Comparison of ENCODE assay signal across 21 cellular contexts in the genomic region with DNA sequence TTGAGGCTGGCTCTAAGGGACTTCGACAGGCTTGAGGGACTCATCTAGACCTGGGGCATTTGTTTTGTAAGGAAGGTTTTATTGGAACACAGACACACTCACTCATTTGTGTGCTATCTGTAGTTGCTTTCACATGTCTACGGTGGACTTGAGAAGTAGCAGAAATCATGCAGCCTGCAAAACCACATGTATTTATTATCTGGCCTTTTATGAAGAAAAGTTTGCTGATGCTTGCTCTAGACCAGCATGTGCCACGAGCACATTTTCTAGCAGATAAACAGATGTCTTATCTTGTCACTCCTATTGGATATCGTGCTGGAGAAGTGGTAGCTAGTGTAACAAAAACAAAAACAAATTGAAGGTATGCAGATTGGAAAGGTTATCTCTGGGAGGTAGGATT. TPM values are rescaled to one million over a fixed set of nuclear protein-coding genes. Genes with fewer than 3 reads are reported as not detected.
DNase-seq lines count a peak whose midpoint lies in the region; ATAC-seq and TF ChIP-seq lines count a peak whose summit lies in the region.
"Had no signal": no experiment of that assay in that cellular context is flagged by ENCODE, and none has a peak within 500 bp of the region (broad histone marks: within the 10 kb centered on the region; RNA-seq: fewer than 3 reads in every experiment).

No MANE protein-coding gene starts in this region.

- H3K4me1 Mint-ChIP-seq in activated naive CD4-positive, alpha-beta T cell treated with anti-CD3 and anti-CD28 coated beads, Interleukin-2, amount 10 ng/mL, durations not matched to agents 7 days and 5 days = peaks cover 72% of the 10 kb centered on the region
- peaks cover 58% of the 10 kb centered on the region for H3K4me1 Mint-ChIP-seq in activated CD8-positive, alpha-beta T cell treated with anti-CD3 and anti-CD28 coated beads for 36 hours (ENCODE audit: low read depth)
- H3K4me1 Mint-ChIP-seq in endodermal cell (no peaks in the 10 kb centered on the region), type B pancreatic cell (ENCODE audit: unreplicated experiment) (peaks cover 5% of the 10 kb centered on the region)
- H3K4me1 Mint-ChIP-seq: neural progenitor cell; stimulated activated memory B cell treated with anti-CD40 and anti-IgM and Interleukin-4, amounts not matched to agents 10 μg/mL and 1 μg/mL and 100 μg/mL, for 72 hours had no signal

- no peak for TF ChIP-seq CTCF in activated CD8-positive, alpha-beta T cell treated with anti-CD3 and anti-CD28 coated beads for 36 hours (IDR thresholded peaks at IDR 0.05)
- TF ChIP-seq CTCF in endodermal cell (conservative IDR thresholded peaks at IDR 0.05) (no peak), upper lobe of right lung (IDR thresholded peaks at IDR 0.05) (no peak), type B pancreatic cell (conservative IDR thresholded peaks at IDR 0.05) (no peak)

- H3K9me3 Mint-ChIP-seq in activated naive CD4-positive, alpha-beta T cell treated with anti-CD3 and anti-CD28 coated beads, Interleukin-2, amount 10 ng/mL, durations not matched to agents 7 days and 5 days = no peaks in the 10 kb centered on the region
- no peaks in the 10 kb centered on the region for H3K9me3 Mint-ChIP-seq in activated CD8-positive, alpha-beta T cell treated with anti-CD3 and anti-CD28 coated beads for 36 hours
- peaks cover 11% of the 10 kb centered on the region for H3K9me3 Mint-ChIP-seq in endodermal cell
- no peaks in the 10 kb centered on the region for H3K9me3 Mint-ChIP-seq in type B pancreatic cell
- H3K9me3 Mint-ChIP-seq: neural progenitor cell; stimulated activated memory B cell treated with anti-CD40 and anti-IgM and Interleukin-4, amounts not matched to agents 10 μg/mL and 1 μg/mL and 100 μg/mL, for 72 hours had no signal

- H3K27me3 ChIP-seq in endodermal cell (ENCODE audit: control insufficient read depth, insufficient read depth, low read length, poor library complexity, severe bottlenecking) = no peaks in the 10 kb centered on the region
- H3K27me3 ChIP-seq in upper lobe of right lung = no peaks in the 10 kb centered on the region
- H3K27me3 ChIP-seq: gastrocnemius medialis, neural progenitor cell, tibial nerve had no signal

- peak overlapping the region; percentile 97 for H3K27ac Mint-ChIP-seq in activated naive CD4-positive, alpha-beta T cell treated with anti-CD3 and anti-CD28 coated beads, Interleukin-2, amount 10 ng/mL, durations not matched to agents 7 days and 5 days
- peak overlapping the region; percentile 97 for H3K27ac Mint-ChIP-seq in activated CD8-positive, alpha-beta T cell treated with anti-CD3 and anti-CD28 coated beads for 36 hours
- no peak overlapping the region for H3K27ac Mint-ChIP-seq in endodermal cell
- no peak overlapping the region for H3K27ac Mint-ChIP-seq in type B pancreatic cell
- H3K27ac Mint-ChIP-seq: neural progenitor cell; stimulated activated memory B cell treated with anti-CD40 and anti-IgM and Interleukin-4, amounts not matched to agents 10 μg/mL and 1 μg/mL and 100 μg/mL, for 72 hours had no signal

- H3K9ac ChIP-seq in endodermal cell (ENCODE audit: extremely low read depth, low read length, poor library complexity, severe bottlenecking) = no peak overlapping the region
- H3K9ac ChIP-seq: neural progenitor cell had no signal

- H3K36me3 Mint-ChIP-seq in activated naive CD4-positive, alpha-beta T cell treated with anti-CD3 and anti-CD28 coated beads, Interleukin-2, amount 10 ng/mL, durations not matched to agents 7 days and 5 days = peaks cover 77% of the 10 kb centered on the region
- H3K36me3 Mint-ChIP-seq in activated CD8-positive, alpha-beta T cell treated with anti-CD3 and anti-CD28 coated beads for 36 hours (ENCODE audit: low read depth) = peaks cover 74% of the 10 kb centered on the region
- H3K36me3 Mint-ChIP-seq in endodermal cell (ENCODE audit: low read depth) (peaks cover 77% of the 10 kb centered on the region), type B pancreatic cell (peaks cover 3% of the 10 kb centered on the region)

- peak overlapping the region; percentile 63 for H3K4me3 Mint-ChIP-seq in activated naive CD4-positive, alpha-beta T cell treated with anti-CD3 and anti-CD28 coated beads, Interleukin-2, amount 10 ng/mL, durations not matched to agents 7 days and 5 days
- no peak overlapping the region for H3K4me3 Mint-ChIP-seq in activated CD8-positive, alpha-beta T cell treated with anti-CD3 and anti-CD28 coated beads for 36 hours
- H3K4me3 Mint-ChIP-seq in endodermal cell = no peak overlapping the region
- H3K4me3 Mint-ChIP-seq in type B pancreatic cell = no peak overlapping the region
- H3K4me3 Mint-ChIP-seq: neural progenitor cell; stimulated activated memory B cell treated with anti-CD40 and anti-IgM and Interleukin-4, amounts not matched to agents 10 μg/mL and 1 μg/mL and 100 μg/mL, for 72 hours had no signal

- H3K36me3 ChIP-seq in endodermal cell (ENCODE audit: control insufficient read depth, insufficient read depth, low read length) (peaks cover 93% of the 10 kb centered on the region), upper lobe of right lung (peaks cover 95% of the 10 kb centered on the region)
- H3K36me3 ChIP-seq: neural progenitor cell had no signal

- no peaks in the 10 kb centered on the region for H3K27me3 Mint-ChIP-seq in activated naive CD4-positive, alpha-beta T cell treated with anti-CD3 and anti-CD28 coated beads, Interleukin-2, amount 10 ng/mL, durations not matched to agents 7 days and 5 days
- no peaks in the 10 kb centered on the region for H3K27me3 Mint-ChIP-seq in activated CD8-positive, alpha-beta T cell treated with anti-CD3 and anti-CD28 coated beads for 36 hours
- H3K27me3 Mint-ChIP-seq in endodermal cell (ENCODE audit: insufficient read depth) (no peaks in the 10 kb centered on the region), type B pancreatic cell (no peaks in the 10 kb centered on the region)
- H3K27me3 Mint-ChIP-seq: stimulated activated memory B cell treated with anti-CD40 and anti-IgM and Interleukin-4, amounts not matched to agents 10 μg/mL and 1 μg/mL and 100 μg/mL, for 72 hours had no signal

- H3K9me3 ChIP-seq in endodermal cell (ENCODE audit: control insufficient read depth, low read length) = peaks cover 10% of the 10 kb centered on the region
- no peaks in the 10 kb centered on the region for H3K9me3 ChIP-seq in upper lobe of right lung
- H3K9me3 ChIP-seq: Caco-2, gastrocnemius medialis, tibial nerve had no signal

- H3K4me1 ChIP-seq in endodermal cell (ENCODE audit: control insufficient read depth, insufficient read depth, low read length) (peaks cover 3% of the 10 kb centered on the region), upper lobe of right lung (peaks cover 31% of the 10 kb centered on the region)
- H3K4me1 ChIP-seq: gastrocnemius medialis, neural progenitor cell had no signal

- no peak overlapping the region for H3K27ac ChIP-seq in endodermal cell (ENCODE audit: low read depth, low read length)
- H3K27ac ChIP-seq in upper lobe of right lung = peak overlapping the region; percentile 15
- H3K27ac ChIP-seq: neural progenitor cell, SK-N-MC had no signal

- POLR2A ChIA-PET in activated CD8-positive, alpha-beta T cell treated with anti-CD3 and anti-CD28 coated beads for 36 hours (lab: Charles Lee) = interaction anchor here (0.6 to 1.6 kb wide), 4 partner anchors 10 to 625 kb away, joined by 3 to 5 read pairs (median 4); no protein-coding TSS in a partner anchor

- CTCF ChIA-PET in activated naive CD4-positive, alpha-beta T cell treated with anti-CD3 and anti-CD28 coated beads, Interleukin-2, amount 10 ng/mL, durations not matched to agents 7 days and 5 days (lab: Charles Lee) = interaction anchor here (1.0 to 2.0 kb wide), 5 partner anchors 9 to 107 kb away, joined by 3 to 5 read pairs (median 3); a partner anchor contains a TSS
- CTCF ChIA-PET in activated CD8-positive, alpha-beta T cell treated with anti-CD3 and anti-CD28 coated beads for 36 hours (lab: Charles Lee) = interaction anchor here (1.0 to 2.2 kb wide), 3 partner anchors 10 to 130 kb away, joined by 3 to 9 read pairs (median 3); no protein-coding TSS in a partner anchor

- H3K4me3 ChIP-seq in endodermal cell (ENCODE audit: low read length) (no peak overlapping the region), upper lobe of right lung (no peak overlapping the region)
- H3K4me3 ChIP-seq: coronary artery, gastrocnemius medialis, neural progenitor cell, SK-N-MC, tibial nerve had no signal

- 81 to 93% methylated on average over 3 to 4 of the region's 4 CpGs for WGBS in endodermal cell (ENCODE audit: insufficient coverage in 1 of 2, insufficient read length in 1 of 2), 2 experiments

- intact Hi-C loops in activated CD8-positive, alpha-beta T cell treated with anti-CD3 and anti-CD28 coated beads for 36 hours (cut with micrococcal nuclease) = no loop called here
- intact Hi-C loops in upper lobe of right lung (cut with DNase I) = no loop called here

- no peak for ATAC-seq in activated CD8-positive, alpha-beta T cell treated with anti-CD3 and anti-CD28 coated beads for 36 hours
- ATAC-seq in upper lobe of right lung (no peak), GM21360 (IDR thresholded peaks at IDR 0.05; ENCODE audit: unreplicated experiment) (no peak), GM21717 (IDR thresholded peaks at IDR 0.05; ENCODE audit: unreplicated experiment) (no peak)
- ATAC-seq: gastrocnemius medialis; left cardiac atrium; PC-3; stimulated activated memory B cell treated with anti-CD40 and anti-IgM and Interleukin-4, amounts not matched to agents 10 μg/mL and 1 μg/mL and 100 μg/mL, for 72 hours had no signal

- DNase-seq in activated naive CD4-positive, alpha-beta T cell treated with anti-CD3 and anti-CD28 coated beads, Interleukin-2, amount 10 ng/mL, durations not matched to agents 7 days and 5 days = no peak
- no peak for DNase-seq in activated naive CD4-positive, alpha-beta T cell treated with Interleukin-2 at 50 U/mL for 16 hours
- DNase-seq in activated CD8-positive, alpha-beta T cell treated with anti-CD3 and anti-CD28 coated beads for 36 hours = no peak
- DNase-seq in endodermal cell = peak; percentile 11
- no peak for DNase-seq in upper lobe of right lung
- DNase-seq in type B pancreatic cell (ENCODE audit: extremely low spot score, unreplicated experiment) = no peak
- DNase-seq: Caco-2, erythroblast, gastrocnemius medialis, left cardiac atrium, NCI-H1105, NCI-H69, PC-3, retina had no signal

RNA-seq across cellular contexts. Expression of a gene that starts 9.8 kb away (rescaled TPM):
- total RNA-seq in activated CD8-positive, alpha-beta T cell treated with anti-CD3 and anti-CD28 coated beads for 36 hours = 10 to 100 TPM; 89.6 to 93.3 TPM
- total RNA-seq in endodermal cell (10 to 100 TPM; 40.5 to 46.3 TPM), upper lobe of right lung (68.9 TPM), type B pancreatic cell (ENCODE audit: low replicate concordance) (14.3 and 15.8 TPM in 2 replicates)
- polyA plus RNA-seq in endodermal cell (2013, experiment 1 of 2) = 22.0 TPM
- polyA plus RNA-seq in endodermal cell (2013, experiment 2 of 2) = 18.6 TPM

Comparison
In these comparisons a context has a peak if more than half of its experiments do, and no peak if none do; other contexts are left out.
1. H3K27ac Mint-ChIP-seq: peak in activated naive CD4-positive, alpha-beta T cell treated with anti-CD3 and anti-CD28 coated beads, Interleukin-2, amount 10 ng/mL, durations not matched to agents 7 days and 5 days (single experiment) and activated CD8-positive, alpha-beta T cell treated with anti-CD3 and anti-CD28 coated beads for 36 hours (single experiment); none in endodermal cell (single experiment) and type B pancreatic cell (single experiment).